In the genomic region with DNA sequence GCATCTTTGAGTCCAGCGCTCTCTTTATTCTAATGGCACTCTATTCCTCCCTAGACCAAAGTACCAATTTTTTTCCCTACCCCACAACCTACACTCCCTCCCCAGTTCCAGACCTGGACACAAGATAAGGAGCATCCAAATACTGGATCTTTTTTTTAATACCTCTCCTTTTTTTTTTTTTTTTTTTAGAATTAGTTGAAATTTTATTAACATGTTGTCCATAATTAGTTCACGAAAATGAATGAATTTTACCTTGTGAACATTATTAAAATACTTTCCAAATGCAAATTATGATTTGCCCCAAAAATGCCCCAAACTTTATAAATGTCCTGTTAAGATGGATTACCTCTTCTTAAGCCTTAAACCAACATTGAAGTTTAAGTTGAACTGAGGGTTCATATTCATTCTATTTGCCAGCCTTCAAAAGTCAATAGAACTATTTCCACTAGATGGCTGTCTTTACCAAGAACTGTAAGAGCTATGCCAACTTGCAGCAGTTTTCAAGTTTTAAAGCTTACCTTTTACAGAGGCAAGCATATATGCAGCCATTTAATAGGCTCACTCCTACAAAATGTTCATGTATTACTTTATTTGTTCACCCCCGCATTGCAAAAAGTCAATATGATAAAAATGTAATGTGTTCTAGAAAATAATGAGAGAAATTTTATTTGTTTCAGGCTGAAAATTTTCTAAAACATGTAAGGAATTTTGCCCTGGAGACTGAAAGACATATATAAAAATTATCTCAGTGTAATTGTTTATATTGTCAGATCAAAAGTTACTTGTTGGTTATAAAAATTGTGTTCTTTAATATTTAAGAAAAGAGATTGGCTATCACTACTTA, we compare ENCODE assay signal across 9 cellular contexts. TPM values are rescaled to one million over a fixed set of nuclear protein-coding genes. Genes with fewer than 3 reads are reported as not detected.
DNase-seq lines count a peak whose midpoint lies in the region; ATAC-seq and TF ChIP-seq lines count a peak whose summit lies in the region.
"Had no signal": no experiment of that assay in that cellular context is flagged by ENCODE, and none has a peak within 500 bp of the region (broad histone marks: within the 10 kb centered on the region; RNA-seq: fewer than 3 reads in every experiment).

No MANE protein-coding gene starts in this region.

- H3K27ac ChIP-seq in right atrium auricular region = no peak overlapping the region

- H3K9me3 ChIP-seq in adipocyte (ENCODE audit: control insufficient read depth, low read length) (peaks cover 5% of the 10 kb centered on the region), right atrium auricular region (no peaks in the 10 kb centered on the region)

- ATAC-seq in natural killer cell (peak; percentile 58 to 75 (median 75)), HG03025 (IDR thresholded peaks at IDR 0.05; ENCODE audit: low FRiP score, unreplicated experiment) (no peak), HG02938 (IDR thresholded peaks at IDR 0.05; ENCODE audit: unreplicated experiment) (no peak)
- ATAC-seq in natural killer cell treated with Interleukin-12 subunit alpha and Interleukin-12 subunit beta and Interleukin-15 and Interleukin-18, amount 100 ng/mL, for 72 hours = no peak
- ATAC-seq in stimulated activated naive CD8-positive, alpha-beta T cell treated with anti-CD3 and anti-CD28 coated beads, Interleukin-15, Interleukin-2, amounts not matched to agents 100 U/mL and 50 U/mL, for 24 hours = peak; percentile 79

- H3K27me3 Mint-ChIP-seq in natural killer cell (ENCODE audit: low read depth in 2 of 2) = peaks cover 25 to 55% of the 10 kb centered on the region in 2 donors
- peaks cover 29 to 33% of the 10 kb centered on the region in 2 donors for H3K27me3 Mint-ChIP-seq in natural killer cell treated with Interleukin-12 subunit alpha and Interleukin-12 subunit beta and Interleukin-15 and Interleukin-18, amount 100 ng/mL, for 72 hours

- H3K4me3 Mint-ChIP-seq in natural killer cell = no peak overlapping the region
- no peak overlapping the region for H3K4me3 Mint-ChIP-seq in natural killer cell treated with Interleukin-12 subunit alpha and Interleukin-12 subunit beta and Interleukin-15 and Interleukin-18, amount 100 ng/mL, for 72 hours
- H3K4me3 Mint-ChIP-seq: stimulated activated naive CD8-positive, alpha-beta T cell treated with anti-CD3 and anti-CD28 coated beads, Interleukin-15, Interleukin-2, amounts not matched to agents 100 ng/mL and 50 ng/mL, for 24 hours had no signal

- H3K27me3 ChIP-seq in adipocyte (replicated peaks; ENCODE audit: control insufficient read depth, insufficient read depth, low read length) = no peaks in the 10 kb centered on the region
- no peaks in the 10 kb centered on the region for H3K27me3 ChIP-seq in right atrium auricular region

- TF ChIP-seq CTCF in natural killer cell (IDR thresholded peaks at IDR 0.05) = peak; percentile 61
- TF ChIP-seq CTCF in right atrium auricular region (IDR thresholded peaks at IDR 0.05) = peak; percentile 25 to 60

- no peaks in the 10 kb centered on the region for H3K36me3 Mint-ChIP-seq in natural killer cell
- H3K36me3 Mint-ChIP-seq in natural killer cell treated with Interleukin-12 subunit alpha and Interleukin-12 subunit beta and Interleukin-15 and Interleukin-18, amount 100 ng/mL, for 72 hours = no peaks in the 10 kb centered on the region

- H3K4me1 Mint-ChIP-seq in natural killer cell = no peaks in the 10 kb centered on the region
- no peaks in the 10 kb centered on the region for H3K4me1 Mint-ChIP-seq in natural killer cell treated with Interleukin-12 subunit alpha and Interleukin-12 subunit beta and Interleukin-15 and Interleukin-18, amount 100 ng/mL, for 72 hours (ENCODE audit: low read depth in 2 of 2)

- H3K9ac ChIP-seq in adipocyte (ENCODE audit: low read length) = no peak overlapping the region

- intact Hi-C loops in natural killer cell (cut with micrococcal nuclease) = loop anchor here (1.0 kb wide), 1 partner anchor 155 kb away; no protein-coding TSS in a partner anchor

- H3K4me1 ChIP-seq in adipocyte (ENCODE audit: control insufficient read depth, insufficient read depth, low read length) = peaks cover 6% of the 10 kb centered on the region
- H3K4me1 ChIP-seq in right atrium auricular region = no peaks in the 10 kb centered on the region

- no peaks in the 10 kb centered on the region for H3K9me3 Mint-ChIP-seq in natural killer cell
- H3K9me3 Mint-ChIP-seq in natural killer cell treated with Interleukin-12 subunit alpha and Interleukin-12 subunit beta and Interleukin-15 and Interleukin-18, amount 100 ng/mL, for 72 hours = no peaks in the 10 kb centered on the region
- H3K9me3 Mint-ChIP-seq: stimulated activated naive CD8-positive, alpha-beta T cell treated with anti-CD3 and anti-CD28 coated beads, Interleukin-15, Interleukin-2, amounts not matched to agents 100 ng/mL and 50 ng/mL, for 24 hours had no signal

- no peak overlapping the region for H3K27ac Mint-ChIP-seq in natural killer cell
- H3K27ac Mint-ChIP-seq in natural killer cell treated with Interleukin-12 subunit alpha and Interleukin-12 subunit beta and Interleukin-15 and Interleukin-18, amount 100 ng/mL, for 72 hours = no peak overlapping the region
- H3K27ac Mint-ChIP-seq: stimulated activated naive CD8-positive, alpha-beta T cell treated with anti-CD3 and anti-CD28 coated beads, Interleukin-15, Interleukin-2, amounts not matched to agents 100 ng/mL and 50 ng/mL, for 24 hours had no signal

- H3K4me3 ChIP-seq in adipocyte (ENCODE audit: low read length) = no peak overlapping the region
- H3K4me3 ChIP-seq in right atrium auricular region = no peak overlapping the region

- H3K36me3 ChIP-seq in adipocyte (ENCODE audit: control insufficient read depth, insufficient read depth, low read length, severe bottlenecking) (no peaks in the 10 kb centered on the region), right atrium auricular region (no peaks in the 10 kb centered on the region)

- DNase-seq in natural killer cell (no peak), NCI-H2081 (lab: John Stamatoyannopoulos, UW) (peak; percentile 6 to 37), adipocyte (ENCODE audit: low read depth) (peak; percentile 86), right atrium auricular region (ENCODE audit: low spot score) (no peak)
- no peak for DNase-seq in natural killer cell treated with Interleukin-12 subunit alpha and Interleukin-12 subunit beta and Interleukin-15 and Interleukin-18, amount 100 ng/mL, for 72 hours (ENCODE audit: low spot score)
- no peak for DNase-seq in stimulated activated naive CD8-positive, alpha-beta T cell treated with anti-CD3 and anti-CD28 coated beads, Interleukin-15, Interleukin-2, amounts not matched to agents 100 U/mL and 50 U/mL, for 24 hours

RNA-seq across cellular contexts. Expression of gene TNKS2, which starts 39.7 kb away (rescaled TPM):
- total RNA-seq in natural killer cell = 10 to 100 TPM; 47.0 to 50.9 (median 47.9) TPM
- 10 to 100 TPM; 22.5 to 31.7 TPM for total RNA-seq in natural killer cell treated with Interleukin-12 subunit alpha and Interleukin-12 subunit beta and Interleukin-15 and Interleukin-18, amount 100 ng/mL, for 72 hours
- total RNA-seq in right atrium auricular region = 10 to 100 TPM; 19.6 to 21.8 TPM

Comparison
In these comparisons a context has a peak if more than half of its experiments do, and no peak if none do; other contexts are left out.
1. ATAC-seq: peak in natural killer cell (3 of 3) and stimulated activated naive CD8-positive, alpha-beta T cell treated with anti-CD3 and anti-CD28 coated beads, Interleukin-15, Interleukin-2, amounts not matched to agents 100 U/mL and 50 U/mL, for 24 hours (single experiment); none in natural killer cell treated with Interleukin-12 subunit alpha and Interleukin-12 subunit beta and Interleukin-15 and Interleukin-18, amount 100 ng/mL, for 72 hours (0 of 2), HG03025 (single experiment) and HG02938 (single experiment).
2. DNase-seq: peak in NCI-H2081 (2 of 2) and adipocyte (single experiment); none in natural killer cell (single experiment), natural killer cell treated with Interleukin-12 subunit alpha and Interleukin-12 subunit beta and Interleukin-15 and Interleukin-18, amount 100 ng/mL, for 72 hours (single experiment), right atrium auricular region (single experiment) and stimulated activated naive CD8-positive, alpha-beta T cell treated with anti-CD3 and anti-CD28 coated beads, Interleukin-15, Interleukin-2, amounts not matched to agents 100 U/mL and 50 U/mL, for 24 hours (single experiment).